ENCODE assay signal across 27 cellular contexts in the genomic region with DNA sequence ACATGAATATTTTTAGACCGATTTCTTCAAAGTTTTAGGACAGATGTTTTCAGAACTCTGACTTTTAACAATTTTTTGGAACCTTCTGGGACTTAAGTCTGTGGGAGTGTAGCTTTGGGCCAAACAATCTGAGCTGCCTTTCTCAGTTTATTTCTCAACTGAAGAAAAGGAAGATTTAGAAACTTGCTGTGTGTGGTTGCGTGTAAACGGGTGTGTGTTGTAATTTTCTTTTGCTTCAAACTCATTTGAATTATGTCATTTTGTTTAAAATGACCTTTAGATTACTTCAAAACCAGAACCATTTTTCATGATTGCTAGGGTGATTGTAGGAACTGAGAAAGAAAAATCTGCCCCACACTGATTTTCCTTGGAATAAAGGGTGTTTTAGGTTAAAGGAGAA.
"Had no signal": no experiment of that assay in that cellular context is flagged by ENCODE, and none has a peak within 500 bp of the region (broad histone marks: within the 10 kb centered on the region; RNA-seq: fewer than 3 reads in every experiment).

No MANE protein-coding gene starts in this region.

- H3K9me3 ChIP-seq: ascending aorta, body of pancreas, SJSA1 had no signal

- H3K9ac ChIP-seq: KMS-11 had no signal

- H3K27me3 ChIP-seq: ascending aorta, body of pancreas, SJSA1 had no signal

- DNase-seq: activated B cell treated with CpG ODN at 0.5 μM for 24 hours; activated CD4-positive, alpha-beta memory T cell treated with anti-CD3 and anti-CD28 coated beads for 36 hours; activated CD4-positive, alpha-beta T cell treated with anti-CD3 and anti-CD28 coated beads for 1 hour; activated CD4-positive, alpha-beta T cell treated with anti-CD3 and anti-CD28 coated beads, Interleukin-2, amount 10 ng/mL, durations not matched to agents 24 days and 14 days; activated CD8-positive, alpha-beta memory T cell treated with anti-CD3 and anti-CD28 coated beads for 24 hours; activated effector memory CD4-positive, alpha-beta T cell treated with anti-CD3 and anti-CD28 coated beads, Interleukin-2, amount 50 U/mL, for 16 hours; activated naive CD4-positive, alpha-beta T cell treated with Interleukin-2 at 50 U/mL for 16 hours; activated naive CD8-positive, alpha-beta T cell treated with anti-CD3 and anti-CD28 coated beads, Interleukin-2, amount 50 U/mL, for 24 hours; activated T-cell treated with anti-CD3 and anti-CD28 coated beads, Interleukin-2, amount 50 U/mL, for 4 hours; amniotic stem cell; body of pancreas; central memory CD4-positive, alpha-beta T cell; NCI-H1092 treated with DMSO at 0.1 percent for 48 hours; NCI-H1417 treated with DMSO at 0.1 percent for 48 hours; NCI-H1694; NCI-H2029; NCI-H2107; NCI-H510A treated with DMSO at 0.1 percent for 48 hours; NCI-H69; NK-92 treated with Interleukin-12 subunit alpha and Interleukin-12 subunit beta, amount 100 ng/mL, for 24 hours; PC-9; T-helper 2 cell; T1000 had no signal

- H3K27me3 Mint-ChIP-seq: activated B cell treated with CpG ODN at 0.5 μM for 24 hours; activated CD4-positive, alpha-beta memory T cell treated with anti-CD3 and anti-CD28 coated beads for 36 hours; activated CD4-positive, alpha-beta T cell treated with anti-CD3 and anti-CD28 coated beads, Interleukin-2, amount 10 ng/mL, durations not matched to agents 24 days and 14 days; activated naive CD8-positive, alpha-beta T cell treated with anti-CD3 and anti-CD28 coated beads, Interleukin-2, amount 50 U/mL, for 24 hours had no signal

- H3K4me1 Mint-ChIP-seq: activated B cell treated with CpG ODN at 0.5 μM for 24 hours; activated CD4-positive, alpha-beta T cell treated with anti-CD3 and anti-CD28 coated beads, Interleukin-2, amount 10 ng/mL, durations not matched to agents 24 days and 14 days; activated naive CD8-positive, alpha-beta T cell treated with anti-CD3 and anti-CD28 coated beads, Interleukin-2, amount 50 U/mL, for 24 hours had no signal

- H3K27ac ChIP-seq: ascending aorta, body of pancreas, KMS-11, PC-9, SJSA1 had no signal

- H3K27ac Mint-ChIP-seq: activated B cell treated with CpG ODN at 0.5 μM for 24 hours; activated CD4-positive, alpha-beta memory T cell treated with anti-CD3 and anti-CD28 coated beads for 36 hours; activated CD4-positive, alpha-beta T cell treated with anti-CD3 and anti-CD28 coated beads, Interleukin-2, amount 10 ng/mL, durations not matched to agents 24 days and 14 days; activated naive CD4-positive, alpha-beta T cell treated with anti-CD3 and anti-CD28 coated beads, Interleukin-2, amount 50 U/mL, for 72 hours; activated naive CD8-positive, alpha-beta T cell treated with anti-CD3 and anti-CD28 coated beads, Interleukin-2, amount 50 U/mL, for 24 hours had no signal

- H3K4me1 ChIP-seq: ascending aorta, body of pancreas, SJSA1 had no signal

- H3K36me3 ChIP-seq: ascending aorta, SJSA1 had no signal

- H3K4me3 Mint-ChIP-seq: activated B cell treated with CpG ODN at 0.5 μM for 24 hours; activated CD4-positive, alpha-beta memory T cell treated with anti-CD3 and anti-CD28 coated beads for 36 hours; activated CD4-positive, alpha-beta T cell treated with anti-CD3 and anti-CD28 coated beads, Interleukin-2, amount 10 ng/mL, durations not matched to agents 24 days and 14 days; activated naive CD8-positive, alpha-beta T cell treated with anti-CD3 and anti-CD28 coated beads, Interleukin-2, amount 50 U/mL, for 24 hours; activated T-cell treated with anti-CD3 and anti-CD28 coated beads, Interleukin-2, amount 50 U/mL, for 4 hours had no signal

- H3K4me3 ChIP-seq: ascending aorta, body of pancreas, PC-9, SJSA1 had no signal

- H3K9me3 Mint-ChIP-seq: activated B cell treated with CpG ODN at 0.5 μM for 24 hours; activated CD4-positive, alpha-beta memory T cell treated with anti-CD3 and anti-CD28 coated beads for 36 hours; activated CD4-positive, alpha-beta T cell treated with anti-CD3 and anti-CD28 coated beads, Interleukin-2, amount 10 ng/mL, durations not matched to agents 24 days and 14 days; activated naive CD4-positive, alpha-beta T cell treated with anti-CD3 and anti-CD28 coated beads, Interleukin-2, amount 50 U/mL, for 72 hours; activated naive CD8-positive, alpha-beta T cell treated with anti-CD3 and anti-CD28 coated beads, Interleukin-2, amount 50 U/mL, for 24 hours had no signal

- H3K36me3 Mint-ChIP-seq: activated CD4-positive, alpha-beta memory T cell treated with anti-CD3 and anti-CD28 coated beads for 36 hours; activated naive CD4-positive, alpha-beta T cell treated with anti-CD3 and anti-CD28 coated beads, Interleukin-2, amount 50 U/mL, for 72 hours had no signal
